In the genomic region with DNA sequence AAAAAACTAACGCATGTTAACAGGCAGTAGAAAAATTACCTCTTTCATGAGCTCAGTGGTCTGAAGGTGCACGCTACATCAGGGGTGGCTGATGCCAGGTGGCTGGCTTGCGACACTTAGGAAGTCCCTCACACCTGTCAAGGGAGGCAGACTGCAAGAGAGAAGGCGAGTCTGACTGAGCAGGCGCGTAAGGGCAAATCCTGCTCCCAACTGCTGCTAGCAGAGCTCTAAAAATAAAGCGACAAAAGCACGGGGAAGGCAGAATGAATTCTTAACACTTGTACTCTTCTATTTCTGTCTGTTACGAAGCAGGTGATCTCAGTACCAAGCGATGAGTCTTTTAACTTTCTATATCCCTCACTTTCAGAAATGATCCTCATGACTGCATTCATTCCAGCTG, we compare ENCODE assay signal across 9 cellular contexts. TPM values are rescaled to one million over a fixed set of nuclear protein-coding genes. Genes with fewer than 3 reads are reported as not detected.
DNase-seq lines count a peak whose midpoint lies in the region; ATAC-seq and TF ChIP-seq lines count a peak whose summit lies in the region.
"Had no signal": no experiment of that assay in that cellular context is flagged by ENCODE, and none has a peak within 500 bp of the region (broad histone marks: within the 10 kb centered on the region; RNA-seq: fewer than 3 reads in every experiment).

No MANE protein-coding gene starts in this region.

- ATAC-seq in RWPE2 (ENCODE audit: low read depth) (peak; percentile 35; the same call in 1 of the 3 replicates), left cardiac atrium (peak; percentile 90 to 95), GM18858 (IDR thresholded peaks at IDR 0.05; ENCODE audit: unreplicated experiment) (no peak)
- ATAC-seq: left colon had no signal

- H3K4me1 ChIP-seq in RWPE2 (ENCODE audit: insufficient read depth, poor library complexity, severe bottlenecking) (peaks cover 5% of the 10 kb centered on the region), sigmoid colon (peaks cover 0 to 34% (median 21%) of the 10 kb centered on the region in 4 donors), BE2C (peaks cover 13% of the 10 kb centered on the region)

- H3K9me3 ChIP-seq in RWPE2 (ENCODE audit: severe bottlenecking) (no peaks in the 10 kb centered on the region), sigmoid colon (no peaks in the 10 kb centered on the region), BE2C (no peaks in the 10 kb centered on the region; the same call in 1 of the 2 replicates)

- DNase-seq in NCI-H1436 (lab: John Stamatoyannopoulos, UW) (peak; percentile 52), RWPE2 (ENCODE audit: low spot score) (no peak), left cardiac atrium (peak; percentile 38), sigmoid colon (no peak), BE2C (no peak), AG08395 (ENCODE audit: low spot score) (no peak), hepatic stellate cell (ENCODE audit: low spot score) (no peak)
- DNase-seq: left colon had no signal

- no peak for TF ChIP-seq CTCF in RWPE2 (IDR thresholded peaks at IDR 0.05; ENCODE audit: poor library complexity, severe bottlenecking)
- TF ChIP-seq CTCF in sigmoid colon (IDR thresholded peaks at IDR 0.05): no peak
- TF ChIP-seq CTCF in BE2C (IDR thresholded peaks at IDR 0.05; ENCODE audit: low read depth, low read length): no peak

- TF ChIP-seq POLR2A in sigmoid colon (IDR thresholded peaks at IDR 0.05): no peak

- H3K36me3 ChIP-seq in RWPE2 (ENCODE audit: low read depth): no peaks in the 10 kb centered on the region
- H3K36me3 ChIP-seq in sigmoid colon: no peaks in the 10 kb centered on the region
- H3K36me3 ChIP-seq in BE2C: peaks cover 5% of the 10 kb centered on the region; the same call in 1 of the 2 replicates

- H3K27ac ChIP-seq in RWPE2 (ENCODE audit: poor library complexity, severe bottlenecking): no peak overlapping the region
- H3K27ac ChIP-seq in sigmoid colon: peak overlapping the region; percentile 67 to 80 (median 72)

- H3K4me3 ChIP-seq in RWPE2 (ENCODE audit: severe bottlenecking) (peak overlapping the region; percentile 7), sigmoid colon (peak overlapping the region in 3 of 4 donors; percentile 22 to 39 (median 25)), BE2C (ENCODE audit: low read depth, low read length) (no peak overlapping the region)

- intact Hi-C loops in left cardiac atrium (cut with DNase I): no loop called here
- intact Hi-C loops in sigmoid colon (cut with DNase I): no loop called here

- 89 to 92% methylated on average over 10 of the region's 10 CpGs for WGBS in sigmoid colon, 2 donors

- TF ChIP-seq EP300 in sigmoid colon (IDR thresholded peaks at IDR 0.05): peak in 1 of 4 donors; percentile 64

- H3K27me3 ChIP-seq in RWPE2 (ENCODE audit: insufficient read depth, poor library complexity, severe bottlenecking) (no peaks in the 10 kb centered on the region), sigmoid colon (no peaks in the 10 kb centered on the region), BE2C (no peaks in the 10 kb centered on the region)

RNA-seq across cellular contexts. Expression of a gene that starts 33.1 kb away (rescaled TPM):
- total RNA-seq in left cardiac atrium (10 to 100 TPM; 29.5 to 39.8 TPM), sigmoid colon (100 to 1,000 TPM in 1 of 4 donors, 10 to 100 TPM in 3; 59.7 to 115 (median 87.4) TPM)
- polyA plus RNA-seq in sigmoid colon: 1 to 10 TPM in 2 of 3 donors, under 1 TPM in 1; 0.23 to 4.4 (median 3.0) TPM
- 32.6 TPM for polyA plus RNA-seq in BE2C (2012; ENCODE audit: insufficient read depth, insufficient read length, low read depth)

Comparison
In these comparisons a context has a peak if more than half of its experiments do, and no peak if none do; other contexts are left out.
1. DNase-seq: peak in NCI-H1436 (single experiment) and left cardiac atrium (single experiment); none in RWPE2 (single experiment), sigmoid colon (single experiment), BE2C (single experiment), AG08395 (single experiment) and hepatic stellate cell (single experiment).